ENCODE assay signal across 8 cellular contexts in the genomic region with DNA sequence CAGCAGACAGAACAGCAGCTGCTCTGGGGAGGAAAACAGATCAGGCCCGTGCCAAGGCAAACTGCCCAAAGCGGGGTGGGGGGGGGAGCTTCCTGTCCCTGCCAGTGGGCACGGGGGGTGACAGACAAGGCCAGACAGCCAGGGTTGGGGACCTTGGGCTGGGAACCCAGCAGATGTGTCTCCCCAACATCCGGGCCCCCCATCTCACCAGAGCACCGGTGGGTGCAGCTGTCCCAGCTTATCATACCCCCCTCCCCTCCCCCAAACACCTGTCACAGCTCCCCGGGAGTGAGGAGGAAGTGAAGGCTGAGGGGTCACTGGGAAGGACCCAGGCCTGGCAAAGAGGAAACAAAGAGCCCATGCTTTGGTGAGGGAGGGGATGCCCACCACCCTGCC. TPM values are rescaled to one million over a fixed set of nuclear protein-coding genes. Genes with fewer than 3 reads are reported as not detected.
DNase-seq lines count a peak whose midpoint lies in the region; ATAC-seq, FAIRE-seq and TF ChIP-seq lines count a peak whose summit lies in the region.

No MANE protein-coding gene starts in this region.

- TF ChIP-seq RAD21 in A549 (conservative IDR thresholded peaks at IDR 0.05 in 1 of 2, IDR thresholded peaks at IDR 0.05 in 1 of 2), result no peak

- H3K4me1 ChIP-seq in A549 (peaks cover 40% of the 10 kb centered on the region), HUES48 (ENCODE audit: control insufficient read depth, insufficient read depth, low read length) (peaks cover 28% of the 10 kb centered on the region), gastrocnemius medialis (peaks cover 32 to 41% of the 10 kb centered on the region in 2 donors)

- H3K9me3 ChIP-seq in A549, result no peaks in the 10 kb centered on the region
- H3K9me3 ChIP-seq in HUES48 (ENCODE audit: control insufficient read depth, insufficient read depth, low read length), result no peaks in the 10 kb centered on the region
- H3K9me3 ChIP-seq in gastrocnemius medialis, result no peaks in the 10 kb centered on the region

- no peak for FAIRE-seq in A549 (lab: Jason Lieb, UNC)

- ATAC-seq in A549 (no peak), left ventricle myocardium superior (no peak), gastrocnemius medialis (peak; percentile 6 to 12), HG03095 (IDR thresholded peaks at IDR 0.05; ENCODE audit: unreplicated experiment) (no peak), GM19324 (IDR thresholded peaks at IDR 0.05; ENCODE audit: low FRiP score, unreplicated experiment) (no peak)

- DNase-seq in A549 (ENCODE audit: low read depth in 1 of 2, low spot score in 1 of 2), result no peak
- DNase-seq in activated T-helper 2 cell treated with anti-CD3 and anti-CD28 coated beads, Interferon-gamma antibody, Interleukin-2, Interleukin-4, amounts not matched to agents 10 μg/mL and 5 μg/mL and 100 μg/mL, durations not matched to agents 14 hours and 24 hours and 36 hours (ENCODE audit: low spot score), result no peak
- DNase-seq in left ventricle myocardium superior, result peak; percentile 69
- DNase-seq in gastrocnemius medialis, result peak; percentile 64 to 84
- DNase-seq in COLO829 (ENCODE audit: low spot score), result no peak

- no peak for TF ChIP-seq POLR2A in A549 (IDR thresholded peaks at IDR 0.05; ENCODE audit: low read length)
- no peak for TF ChIP-seq POLR2A in gastrocnemius medialis (IDR thresholded peaks at IDR 0.05)

- H3K27me3 Mint-ChIP-seq in activated T-helper 2 cell treated with anti-CD3 and anti-CD28 coated beads, Interferon-gamma antibody, Interleukin-2, Interleukin-4, amounts not matched to agents 10 μg/mL and 5 μg/mL and 100 μg/mL, durations not matched to agents 14 hours and 24 hours and 36 hours (ENCODE audit: low read depth), result no peaks in the 10 kb centered on the region

- H3K4me2 ChIP-seq in A549, result peak overlapping the region; percentile 100

- in situ Hi-C loops in gastrocnemius medialis (cut with MboI; ENCODE audit: low sequenced_read_pairs in 4 of 4), result no loop called here

- peak overlapping the region; percentile 81 for H3K9ac ChIP-seq in HUES48 (ENCODE audit: low read depth, low read length)

- H3K36me3 ChIP-seq in HUES48 (ENCODE audit: control insufficient read depth, insufficient read depth, low read length) (peaks cover 16% of the 10 kb centered on the region), gastrocnemius medialis (peaks cover 0 to 9% of the 10 kb centered on the region in 2 donors)

- peaks cover 25% of the 10 kb centered on the region for H3K4me1 Mint-ChIP-seq in activated T-helper 2 cell treated with anti-CD3 and anti-CD28 coated beads, Interferon-gamma antibody, Interleukin-2, Interleukin-4, amounts not matched to agents 10 μg/mL and 5 μg/mL and 100 μg/mL, durations not matched to agents 14 hours and 24 hours and 36 hours (ENCODE audit: low read depth)

- WGBS in A549 (ENCODE audit: missing lambda C conversion rate), result 0% methylated on average over 4 of the region's 6 CpGs

- TF ChIP-seq EP300 in A549 (IDR thresholded peaks at IDR 0.05), result no peak

- H3K4me3 ChIP-seq in A549 (peak overlapping the region; percentile 84), HUES48 (ENCODE audit: low read depth, low read length) (peak overlapping the region; percentile 93), gastrocnemius medialis (peak overlapping the region; percentile 80 to 95 (median 94))

- H3K27ac ChIP-seq in A549 (peak overlapping the region; percentile 99 to 100), HUES48 (ENCODE audit: low read depth, low read length) (peak overlapping the region; percentile 86), gastrocnemius medialis (peak overlapping the region; percentile 92 to 100 (median 96))

- peaks cover 24% of the 10 kb centered on the region for H3K36me3 Mint-ChIP-seq in activated T-helper 2 cell treated with anti-CD3 and anti-CD28 coated beads, Interferon-gamma antibody, Interleukin-2, Interleukin-4, amounts not matched to agents 10 μg/mL and 5 μg/mL and 100 μg/mL, durations not matched to agents 14 hours and 24 hours and 36 hours (ENCODE audit: low read depth)

- intact Hi-C loops in activated T-helper 2 cell treated with anti-CD3 and anti-CD28 coated beads, Interferon-gamma antibody, Interleukin-2, Interleukin-4, amounts not matched to agents 10 μg/mL and 5 μg/mL and 100 μg/mL, durations not matched to agents 14 hours and 24 hours and 36 hours (cut with micrococcal nuclease), result no loop called here
- intact Hi-C loops in left ventricle myocardium superior (cut with micrococcal nuclease), result no loop called here
- intact Hi-C loops in gastrocnemius medialis (cut with DNase I; ENCODE audit: low total_unique reads), result loop anchor here (1.0 to 10.0 kb wide), 2 partner anchors 19 to 629 kb away; a partner anchor contains a TSS

- H3K9me3 Mint-ChIP-seq in activated T-helper 2 cell treated with anti-CD3 and anti-CD28 coated beads, Interferon-gamma antibody, Interleukin-2, Interleukin-4, amounts not matched to agents 10 μg/mL and 5 μg/mL and 100 μg/mL, durations not matched to agents 14 hours and 24 hours and 36 hours, result no peaks in the 10 kb centered on the region

- POLR2A ChIA-PET in A549 (lab: Yijun Ruan, JAX), result interaction anchor here (0.6 to 6.0 kb wide), 7 partner anchors 25 to 107 kb away, joined by 3 to 53 read pairs (median 3); a partner anchor contains a TSS

- H3K27me3 ChIP-seq in HUES48 (ENCODE audit: control insufficient read depth, insufficient read depth, low read length), result no peaks in the 10 kb centered on the region
- no peaks in the 10 kb centered on the region for H3K27me3 ChIP-seq in gastrocnemius medialis

- CTCF ChIA-PET in A549 (lab: Yijun Ruan, JAX), result interaction anchor here (0.9 to 12.2 kb wide), 7 partner anchors 13 to 110 kb away, joined by 3 to 220 read pairs (median 6); a partner anchor contains a TSS

- H3K27ac Mint-ChIP-seq in activated T-helper 2 cell treated with anti-CD3 and anti-CD28 coated beads, Interferon-gamma antibody, Interleukin-2, Interleukin-4, amounts not matched to agents 10 μg/mL and 5 μg/mL and 100 μg/mL, durations not matched to agents 14 hours and 24 hours and 36 hours, result peak overlapping the region; percentile 88

- TF ChIP-seq CTCF in A549 (IDR thresholded peaks at IDR 0.05) (no peak), gastrocnemius medialis (IDR thresholded peaks at IDR 0.05 in 4 of 5, conservative IDR thresholded peaks at IDR 0.05 in 1 of 5) (no peak)

- H3K4me3 Mint-ChIP-seq in activated T-helper 2 cell treated with anti-CD3 and anti-CD28 coated beads, Interferon-gamma antibody, Interleukin-2, Interleukin-4, amounts not matched to agents 10 μg/mL and 5 μg/mL and 100 μg/mL, durations not matched to agents 14 hours and 24 hours and 36 hours (ENCODE audit: low read depth), result peak overlapping the region; percentile 91

RNA-seq across cellular contexts. Expression of a gene that starts 1.3 kb away (rescaled TPM):
- polyA plus RNA-seq in A549 (2011; rRNA removed) (129 and 154 TPM in 2 replicates), A549 (2017; fragmentation: RNase III; extraction: RNeasy Plus Mini Kit Qiagen cat#74134 plus additional on column Dnase treatment) (152 to 155 TPM (median 152 TPM) in 3 replicates)
- polyA plus RNA-seq in A549 (2012; cell fraction: cytosol; rRNA removed), result 385 and 411 TPM in 2 replicates
- polyA plus RNA-seq in A549 (2012; cell fraction: nucleus; rRNA removed), result 243 and 262 TPM in 2 replicates
- 77.8 and 94.5 TPM in 2 replicates for polyA minus RNA-seq in A549 (2011; rRNA and poly(A)+ RNA removed)
- 262 and 273 TPM in 2 replicates for total RNA-seq in activated T-helper 2 cell treated with anti-CD3 and anti-CD28 coated beads, Interferon-gamma antibody, Interleukin-2, Interleukin-4, amounts not matched to agents 10 μg/mL and 5 μg/mL and 100 μg/mL, durations not matched to agents 14 hours and 24 hours and 36 hours
- total RNA-seq in left ventricle myocardium superior (132 TPM), gastrocnemius medialis (100 to 1,000 TPM; 144 to 444 (median 237) TPM)

RNA-seq across cellular contexts. Expression of a gene that starts 4.5 kb away (rescaled TPM):
- polyA plus RNA-seq in A549 (2011; rRNA removed) (40.5 and 41.4 TPM in 2 replicates), A549 (2017; fragmentation: RNase III; extraction: RNeasy Plus Mini Kit Qiagen cat#74134 plus additional on column Dnase treatment) (131 to 142 TPM (median 136 TPM) in 3 replicates)
- polyA plus RNA-seq in A549 (2012; cell fraction: cytosol; rRNA removed), result 114 and 125 TPM in 2 replicates
- polyA plus RNA-seq in A549 (2012; cell fraction: nucleus; rRNA removed), result 54.1 and 55.7 TPM in 2 replicates
- 27.7 and 31.9 TPM in 2 replicates for polyA minus RNA-seq in A549 (2011; rRNA and poly(A)+ RNA removed)
- total RNA-seq in activated T-helper 2 cell treated with anti-CD3 and anti-CD28 coated beads, Interferon-gamma antibody, Interleukin-2, Interleukin-4, amounts not matched to agents 10 μg/mL and 5 μg/mL and 100 μg/mL, durations not matched to agents 14 hours and 24 hours and 36 hours, result 36.6 and 37.1 TPM in 2 replicates
- total RNA-seq in left ventricle myocardium superior (50.0 TPM), gastrocnemius medialis (10 to 100 TPM; 20.2 to 54.7 (median 27.6) TPM)

RNA-seq across cellular contexts. Expression of a gene that starts 5.9 kb away (rescaled TPM):
- 8.8 and 9.9 TPM in 2 replicates for polyA plus RNA-seq in A549 (2011; rRNA removed)
- polyA plus RNA-seq in A549 (2012; cell fraction: cytosol; rRNA removed), result 22.3 and 28.0 TPM in 2 replicates
- 55.6 and 59.6 TPM in 2 replicates for polyA plus RNA-seq in A549 (2012; cell fraction: nucleus; rRNA removed)
- polyA plus RNA-seq in A549 (2017; fragmentation: RNase III; extraction: RNeasy Plus Mini Kit Qiagen cat#74134 plus additional on column Dnase treatment), result 19.2 to 21.3 TPM (median 21.2 TPM) in 3 replicates
- 17.1 and 22.3 TPM in 2 replicates for polyA minus RNA-seq in A549 (2011; rRNA and poly(A)+ RNA removed)
- 21.0 and 23.4 TPM in 2 replicates for total RNA-seq in activated T-helper 2 cell treated with anti-CD3 and anti-CD28 coated beads, Interferon-gamma antibody, Interleukin-2, Interleukin-4, amounts not matched to agents 10 μg/mL and 5 μg/mL and 100 μg/mL, durations not matched to agents 14 hours and 24 hours and 36 hours
- total RNA-seq in left ventricle myocardium superior, result 12.0 TPM
- 1 to 10 TPM; 4.7 to 9.7 (median 6.2) TPM for total RNA-seq in gastrocnemius medialis

RNA-seq across cellular contexts. Expression of a gene that starts 11.0 kb away (rescaled TPM):
- polyA plus RNA-seq in A549 (2011; rRNA removed) (6.8 and 10.9 TPM in 2 replicates), A549 (2017; fragmentation: RNase III; extraction: RNeasy Plus Mini Kit Qiagen cat#74134 plus additional on column Dnase treatment) (24.6 to 26.7 TPM (median 26.5 TPM) in 3 replicates)
- polyA plus RNA-seq in A549 (2012; cell fraction: cytosol; rRNA removed), result 21.9 and 26.1 TPM in 2 replicates
- polyA plus RNA-seq in A549 (2012; cell fraction: nucleus; rRNA removed), result 10.8 and 17.3 TPM in 2 replicates
- polyA minus RNA-seq in A549 (2011; rRNA and poly(A)+ RNA removed), result 7.2 and 9.9 TPM in 2 replicates
- 67.4 and 82.0 TPM in 2 replicates for total RNA-seq in activated T-helper 2 cell treated with anti-CD3 and anti-CD28 coated beads, Interferon-gamma antibody, Interleukin-2, Interleukin-4, amounts not matched to agents 10 μg/mL and 5 μg/mL and 100 μg/mL, durations not matched to agents 14 hours and 24 hours and 36 hours
- total RNA-seq in left ventricle myocardium superior (305 TPM), gastrocnemius medialis (10 to 100 TPM; 33.6 to 87.5 (median 58.2) TPM)

RNA-seq across cellular contexts. Expression of a gene that starts 15.1 kb away (rescaled TPM):
- polyA plus RNA-seq in A549 (2011; rRNA removed) (8.9 and 9.8 TPM in 2 replicates), A549 (2017; fragmentation: RNase III; extraction: RNeasy Plus Mini Kit Qiagen cat#74134 plus additional on column Dnase treatment) (12.6 to 16.6 TPM (median 16.2 TPM) in 3 replicates)
- polyA plus RNA-seq in A549 (2012; cell fraction: cytosol; rRNA removed), result 10.6 and 16.8 TPM in 2 replicates
- polyA plus RNA-seq in A549 (2012; cell fraction: nucleus; rRNA removed), result 21.2 and 25.0 TPM in 2 replicates
- 6.9 and 10.5 TPM in 2 replicates for polyA minus RNA-seq in A549 (2011; rRNA and poly(A)+ RNA removed)
- total RNA-seq in activated T-helper 2 cell treated with anti-CD3 and anti-CD28 coated beads, Interferon-gamma antibody, Interleukin-2, Interleukin-4, amounts not matched to agents 10 μg/mL and 5 μg/mL and 100 μg/mL, durations not matched to agents 14 hours and 24 hours and 36 hours, result 24.5 and 25.8 TPM in 2 replicates
- total RNA-seq in left ventricle myocardium superior (59.1 TPM), gastrocnemius medialis (10 to 100 TPM; 13.8 to 30.0 (median 18.9) TPM)

Comparison
In these comparisons a context has a peak if more than half of its experiments do, and no peak if none do; other contexts are left out.
1. ATAC-seq: peak in gastrocnemius medialis (2 of 2); none in A549 (0 of 2), left ventricle myocardium superior (single experiment), HG03095 (single experiment) and GM19324 (single experiment).
2. DNase-seq: peak in left ventricle myocardium superior (single experiment) and gastrocnemius medialis (2 of 2); none in A549 (0 of 2), activated T-helper 2 cell treated with anti-CD3 and anti-CD28 coated beads, Interferon-gamma antibody, Interleukin-2, Interleukin-4, amounts not matched to agents 10 μg/mL and 5 μg/mL and 100 μg/mL, durations not matched to agents 14 hours and 24 hours and 36 hours (single experiment) and COLO829 (single experiment).
3. Peak in every context shown above with its lines, with median percentiles within 50 percentile points of each other: H3K27ac ChIP-seq and H3K4me3 ChIP-seq.